In the genomic region with DNA sequence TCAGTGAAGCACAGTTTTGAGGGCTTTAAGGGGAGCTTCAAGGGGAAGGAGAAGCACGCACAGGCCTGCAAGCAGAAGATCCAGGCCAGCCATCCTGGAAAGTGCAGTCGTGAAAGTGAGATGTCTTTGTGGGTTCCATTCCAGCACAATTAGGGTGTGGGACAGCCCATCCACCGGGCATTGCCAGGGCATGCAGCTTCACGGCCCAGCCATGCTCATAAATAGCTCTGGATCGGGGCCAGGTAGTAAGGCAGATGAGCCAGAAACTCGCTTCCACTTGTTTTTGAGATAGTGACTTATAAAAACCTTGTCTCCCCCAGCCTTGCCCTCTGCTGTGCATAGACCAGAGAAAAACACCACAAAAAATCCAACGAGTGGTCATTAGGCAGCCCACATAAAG, we compare ENCODE assay signal across 20 cellular contexts. TPM values are rescaled to one million over a fixed set of nuclear protein-coding genes. Genes with fewer than 3 reads are reported as not detected.
DNase-seq lines count a peak whose midpoint lies in the region; ATAC-seq, FAIRE-seq and TF ChIP-seq lines count a peak whose summit lies in the region.
"Had no signal": no experiment of that assay in that cellular context is flagged by ENCODE, and none has a peak within 500 bp of the region (broad histone marks: within the 10 kb centered on the region; RNA-seq: fewer than 3 reads in every experiment).

No MANE protein-coding gene starts in this region.

- CTCF ChIA-PET in mammary epithelial cell (lab: Charles Lee; ENCODE audit: low non-redundant PET) = interaction anchor here (0.6 to 0.7 kb wide), 2 partner anchors 20 to 97 kb away, joined by 4 to 8 read pairs; no protein-coding TSS in a partner anchor

- H3K36me3 ChIP-seq in GM23248 (ENCODE audit: low read depth) (peaks cover 38% of the 10 kb centered on the region), mammary epithelial cell (ENCODE audit: insufficient read depth, low read length) (peaks cover 28% of the 10 kb centered on the region), kidney (ENCODE audit: control insufficient read depth in 1 of 2, insufficient read depth in 2 of 2, low read length in 2 of 2) (peaks cover 31 to 41% of the 10 kb centered on the region in 2 donors)
- H3K36me3 ChIP-seq: BE2C had no signal

- in situ Hi-C loops in GM23248 (cut with MboI) = no loop called here
- in situ Hi-C loops in mammary epithelial cell (cut with MboI; ENCODE audit: low sequenced_read_pairs in 2 of 2) = no loop called here

- H3K79me2 ChIP-seq in GM23248 (ENCODE audit: insufficient read depth) = peaks cover 7% of the 10 kb centered on the region; the same call in 1 of the 2 replicates
- H3K79me2 ChIP-seq in mammary epithelial cell (ENCODE audit: insufficient read depth, low read length) = peaks cover 48% of the 10 kb centered on the region

- dilution Hi-C loops in mammary epithelial cell (cut with HindIII; ENCODE audit: low sequenced_read_pairs) = no loop called here

- intact Hi-C loops in mammary epithelial cell (cut with micrococcal nuclease) = loop anchor here (1.0 to 10.0 kb wide), 2 partner anchors 21 to 499 kb away; a partner anchor contains a TSS
- intact Hi-C loops in left ventricle myocardium superior (cut with micrococcal nuclease) = loop anchor here (10.0 kb wide), 1 partner anchor 89 kb away; no protein-coding TSS in a partner anchor
- intact Hi-C loops in kidney (cut with DNase I) = loop anchor here (10.0 kb wide), 1 partner anchor 89 kb away; no protein-coding TSS in a partner anchor

- FAIRE-seq in kidney (lab: Jason Lieb, UNC) = no peak
- FAIRE-seq: endometrium, GM18507 had no signal

- TF ChIP-seq CTCF in mammary epithelial cell (conservative IDR thresholded peaks at IDR 0.05 in 1 of 2, IDR thresholded peaks at IDR 0.05 in 1 of 2; ENCODE audit: extremely low read depth in 1 of 2, insufficient read depth in 1 of 2, low read depth in 1 of 2, low read length in 2 of 2) (no peak), kidney (IDR thresholded peaks at IDR 0.05; ENCODE audit: borderline replicate concordance, extremely low read depth, insufficient read depth) (no peak)

- ATAC-seq in left ventricle myocardium superior (peak; percentile 89), HG03196 (IDR thresholded peaks at IDR 0.05; ENCODE audit: unreplicated experiment) (no peak)
- ATAC-seq: activated CD8-positive, alpha-beta T cell treated with anti-CD3 and anti-CD28 coated beads for 36 hours; activated T-cell treated with anti-CD3 and anti-CD28 coated beads, Interleukin-2, amount 50 U/mL, for 72 hours; mucosa of descending colon had no signal

- TSS peak; percentile 46 for BruUV-seq in mammary epithelial cell (replicated peaks; lab: Mats Ljungman, UMichigan)

- H3K27me3 ChIP-seq in GM23248 (replicated peaks; ENCODE audit: insufficient read depth) = no peaks in the 10 kb centered on the region
- H3K27me3 ChIP-seq in mammary epithelial cell (ENCODE audit: insufficient read depth, low read length) = no peaks in the 10 kb centered on the region
- H3K27me3 ChIP-seq: BE2C, stomach had no signal

- H3K9ac ChIP-seq in GM23248 (no peak overlapping the region), mammary epithelial cell (ENCODE audit: insufficient read depth, low read length) (peak overlapping the region; percentile 50), kidney (ENCODE audit: low read length in 2 of 2) (no peak overlapping the region)

- no peak overlapping the region for H3K4me3 ChIP-seq in GM23248
- H3K4me3 ChIP-seq in mammary epithelial cell (replicated peaks in 1 of 3; ENCODE audit: insufficient read depth in 1 of 3, low read depth in 2 of 3, low read length in 3 of 3) = peak overlapping the region in 1 of 3 experiments; percentile 3
- no peak overlapping the region for H3K4me3 ChIP-seq in skin epidermis
- H3K4me3 ChIP-seq in kidney (ENCODE audit: low read length in 2 of 2) = no peak overlapping the region
- H3K4me3 ChIP-seq: mucosa of descending colon, stomach had no signal

- H3K4me1 ChIP-seq in GM23248 (ENCODE audit: insufficient read depth) (no peaks in the 10 kb centered on the region), mammary epithelial cell (ENCODE audit: insufficient read depth, low read length) (peaks cover 34% of the 10 kb centered on the region), kidney (ENCODE audit: control insufficient read depth in 1 of 2, insufficient read depth in 1 of 2, low read depth in 1 of 2, low read length in 2 of 2) (peaks cover 3 to 5% of the 10 kb centered on the region in 2 donors)
- H3K4me1 ChIP-seq: BE2C had no signal

- H3K27ac ChIP-seq in GM23248 (no peak overlapping the region; the same call in 1 of the 2 replicates), mammary epithelial cell (ENCODE audit: insufficient read depth, low read depth, low read length) (peak overlapping the region; percentile 86), skin epidermis (peak overlapping the region in 20 of 21 experiments; percentile 37 to 87 (median 61)), kidney (ENCODE audit: low read depth in 2 of 2, low read length in 2 of 2) (no peak overlapping the region)
- H3K27ac ChIP-seq: stomach had no signal

- H3F3A ChIP-seq in GM23248 (ENCODE audit: insufficient read depth) = peaks cover 3% of the 10 kb centered on the region; the same call in 1 of the 2 replicates

- H3K4me2 ChIP-seq in GM23248 (ENCODE audit: unreplicated experiment) = no peak overlapping the region
- peak overlapping the region; percentile 63 for H3K4me2 ChIP-seq in mammary epithelial cell (ENCODE audit: insufficient read depth, low read depth, low read length)

- H2AFZ ChIP-seq in GM23248 = no peak overlapping the region
- peak overlapping the region; percentile 47 for H2AFZ ChIP-seq in mammary epithelial cell (ENCODE audit: low read depth, low read length)

- H3K9me3 ChIP-seq in GM23248 (ENCODE audit: low read depth) = no peaks in the 10 kb centered on the region
- no peaks in the 10 kb centered on the region for H3K9me3 ChIP-seq in mammary epithelial cell (replicated peaks; ENCODE audit: insufficient read depth, low read length)
- no peaks in the 10 kb centered on the region for H3K9me3 ChIP-seq in kidney (ENCODE audit: control insufficient read depth in 1 of 2, low read length in 2 of 2)
- H3K9me3 ChIP-seq: BE2C, mucosa of descending colon, stomach had no signal

- WGBS in GM23248 (ENCODE audit: low coverage in 1 of 2, low lambda C conversion rate in 2 of 2, missing lambda C conversion rate in 2 of 2), 2 experiments = 21 to 25% methylated on average over 7 of the region's 7 CpGs
- 0% methylated on average over 4 of the region's 7 CpGs for WGBS in mammary epithelial cell (ENCODE audit: low coverage, missing lambda C conversion rate)

- H4K20me1 ChIP-seq in GM23248 (ENCODE audit: insufficient read depth) (no peaks in the 10 kb centered on the region), mammary epithelial cell (ENCODE audit: insufficient read depth, low read length) (no peaks in the 10 kb centered on the region)

- DNase-seq in GM23248 = peak; percentile 64
- peak; percentile 90 for DNase-seq in mammary epithelial cell
- peak; percentile 66 for DNase-seq in left ventricle myocardium superior
- DNase-seq in kidney = no peak
- no peak for DNase-seq in NCI-H1092 treated with DMSO at 0.1 percent for 48 hours (lab: John Stamatoyannopoulos, UW)
- no peak for DNase-seq in Kasumi-1 (lab: John Stamatoyannopoulos, UW)
- DNase-seq: activated CD8-positive, alpha-beta T cell treated with anti-CD3 and anti-CD28 coated beads for 36 hours; activated T-cell treated with anti-CD3 and anti-CD28 coated beads, Interleukin-2, amount 50 U/mL, for 72 hours; BE2C; Karpas-422; kidney glomerular epithelial cell; mucosa of descending colon; NCI-H187; NCI-H446 treated with DMSO at 0.1 percent for 48 hours; OCI-M1; stomach had no signal

- H3K9me2 ChIP-seq in GM23248 (ENCODE audit: insufficient read depth) = no peaks in the 10 kb centered on the region

RNA-seq across cellular contexts. Expression of a gene that starts 21.0 kb away (rescaled TPM):
- total RNA-seq in GM23248 (2014; rRNA removed; shearing (Covaris generic)) = 30.7 and 31.2 TPM in 2 replicates
- 54.7 and 55.1 TPM in 2 replicates for polyA plus RNA-seq in GM23248 (2016; fragmentation: Nextera tagmentation; extraction: Ambion mirVana)
- total RNA-seq in mammary epithelial cell = 100 to 1,000 TPM in 1 of 2 donors, 10 to 100 TPM in 1; 65.7 to 101 TPM
- 61.5 TPM for polyA plus RNA-seq in mammary epithelial cell
- polyA minus RNA-seq in mammary epithelial cell = 126 TPM
- 32.9 TPM for total RNA-seq in left ventricle myocardium superior
- total RNA-seq in kidney = 73.5 TPM
- polyA plus RNA-seq in kidney (ENCODE audit: insufficient read depth, low read depth, low replicate concordance) = 22.5 TPM

RNA-seq across cellular contexts. Expression of a gene that starts 26.5 kb away (rescaled TPM):
- 1.0 and 1.5 TPM in 2 replicates for total RNA-seq in GM23248 (2014; rRNA removed; shearing (Covaris generic))
- 0.30 and 0.39 TPM in 2 replicates for polyA plus RNA-seq in GM23248 (2016; fragmentation: Nextera tagmentation; extraction: Ambion mirVana)
- 1 to 10 TPM in 1 of 2 donors, under 1 TPM in 1; 0.83 to 1.6 TPM for total RNA-seq in mammary epithelial cell
- 0.37 TPM for polyA plus RNA-seq in mammary epithelial cell
- 0.67 TPM for polyA minus RNA-seq in mammary epithelial cell
- total RNA-seq in left ventricle myocardium superior = 7.7 TPM
- total RNA-seq in kidney = 39.2 TPM
- polyA plus RNA-seq in kidney (ENCODE audit: insufficient read depth, low read depth, low replicate concordance) = 6.0 TPM

Comparison
In these comparisons a context has a peak if more than half of its experiments do, and no peak if none do; other contexts are left out.
1. DNase-seq: peak in GM23248 (single experiment), mammary epithelial cell (single experiment) and left ventricle myocardium superior (single experiment); none in kidney (single experiment), NCI-H1092 treated with DMSO at 0.1 percent for 48 hours (single experiment) and Kasumi-1 (0 of 2).
2. H3K27ac ChIP-seq: peak in mammary epithelial cell (single experiment) and skin epidermis (20 of 21); none in GM23248 (single experiment) and kidney (0 of 2).